Comparison of ENCODE assay signal across 1 cellular context in the genomic region with DNA sequence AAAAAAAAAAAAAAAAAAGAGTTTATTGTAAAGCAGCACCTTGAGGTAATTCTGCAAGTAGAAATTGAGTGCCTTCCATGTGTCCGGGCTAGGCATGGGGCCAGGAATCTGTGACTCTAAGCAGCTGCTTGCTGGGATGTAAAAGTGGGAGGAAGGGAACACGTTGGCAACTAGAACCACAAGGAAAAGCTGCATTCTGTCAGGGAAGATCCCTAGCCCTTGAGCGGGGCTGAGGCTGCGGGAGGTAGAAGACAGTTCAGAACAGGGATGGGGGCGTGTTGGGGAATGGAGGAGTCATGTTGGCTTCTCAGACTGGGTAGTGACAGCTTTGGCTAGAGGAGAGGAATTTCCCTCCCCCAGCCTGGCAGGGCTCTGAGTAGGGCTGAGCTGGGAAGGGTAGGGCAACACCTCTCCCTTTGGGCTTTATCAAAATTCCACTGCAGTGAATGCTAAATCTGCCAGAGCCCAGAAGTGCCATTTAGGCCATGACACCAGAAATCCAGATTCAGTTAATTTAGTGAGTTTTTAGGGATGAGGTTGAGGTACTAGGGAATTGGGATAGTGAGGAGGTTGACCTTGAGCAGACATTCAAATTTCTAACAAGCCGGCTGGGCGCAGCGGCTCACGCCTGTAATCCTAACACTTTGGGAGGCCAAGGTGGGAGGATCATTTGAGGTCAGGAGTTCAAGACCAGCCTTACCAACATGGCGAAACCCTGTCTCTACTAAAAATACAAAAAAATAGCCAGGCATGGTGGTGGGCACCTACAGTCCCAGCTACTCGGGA.
A peak's percentile ranks its signal among the peaks of the same experiment; 100 is the strongest.
TF ChIP-seq lines count a peak whose summit lies in the region.

No MANE protein-coding gene starts in this region.

TF ChIP-seq in HEK293, 187 proteins besides CTCF, POLR2A, EP300 and RAD21 (continued from another document):
- TF ChIP-seq ZFP37 (tag by site-specific recombination; IDR thresholded peaks at IDR 0.05) (peak; percentile 65; the same call in 1 of the 2 replicates), ZFHX2 (tag by site-specific recombination; conservative IDR thresholded peaks at IDR 0.05) (peak; percentile 50; the same call in 1 of the 2 replicates), ZBTB20 (tag by site-specific recombination; IDR thresholded peaks at IDR 0.05) (peak; percentile 83), SALL2 (tag by site-specific recombination; IDR thresholded peaks at IDR 0.05; ENCODE audit: borderline replicate concordance) (no peak), GLIS2 (tag by site-specific recombination; IDR thresholded peaks at IDR 0.05) (peak; percentile 5; the same call in 1 of the 2 replicates), GLIS1 (tag by site-specific recombination; IDR thresholded peaks at IDR 0.05) (peak; percentile 93), ZNF174 (tag by site-specific recombination; IDR thresholded peaks at IDR 0.05) (no peak), ZNF501 (tag by site-specific recombination; IDR thresholded peaks at IDR 0.05) (0 out of 2 replicates have a peak, but pooled peaks have one; percentile 45), ZNF146 (tag by site-specific recombination; IDR thresholded peaks at IDR 0.05) (no peak), SCRT2 (tag by site-specific recombination; IDR thresholded peaks at IDR 0.05) (no peak), BCL11B (tag by site-specific recombination; IDR thresholded peaks at IDR 0.05; ENCODE audit: low read depth) (no peak), WT1 (tag by site-specific recombination; IDR thresholded peaks at IDR 0.05) (peak; percentile 69), ZNF837 (tag by site-specific recombination; IDR thresholded peaks at IDR 0.05) (no peak), KLF8 (tag by site-specific recombination; IDR thresholded peaks at IDR 0.05) (no peak), ZNF747 (tag by site-specific recombination; IDR thresholded peaks at IDR 0.05) (no peak), ZNF266 (tag by site-specific recombination; IDR thresholded peaks at IDR 0.05; ENCODE audit: low read depth) (no peak), EGR2 (tag by site-specific recombination; IDR thresholded peaks at IDR 0.05; ENCODE audit: low read depth) (peak; percentile 24; the same call in 1 of the 2 replicates)
- TF ChIP-seq, protein P1, sequence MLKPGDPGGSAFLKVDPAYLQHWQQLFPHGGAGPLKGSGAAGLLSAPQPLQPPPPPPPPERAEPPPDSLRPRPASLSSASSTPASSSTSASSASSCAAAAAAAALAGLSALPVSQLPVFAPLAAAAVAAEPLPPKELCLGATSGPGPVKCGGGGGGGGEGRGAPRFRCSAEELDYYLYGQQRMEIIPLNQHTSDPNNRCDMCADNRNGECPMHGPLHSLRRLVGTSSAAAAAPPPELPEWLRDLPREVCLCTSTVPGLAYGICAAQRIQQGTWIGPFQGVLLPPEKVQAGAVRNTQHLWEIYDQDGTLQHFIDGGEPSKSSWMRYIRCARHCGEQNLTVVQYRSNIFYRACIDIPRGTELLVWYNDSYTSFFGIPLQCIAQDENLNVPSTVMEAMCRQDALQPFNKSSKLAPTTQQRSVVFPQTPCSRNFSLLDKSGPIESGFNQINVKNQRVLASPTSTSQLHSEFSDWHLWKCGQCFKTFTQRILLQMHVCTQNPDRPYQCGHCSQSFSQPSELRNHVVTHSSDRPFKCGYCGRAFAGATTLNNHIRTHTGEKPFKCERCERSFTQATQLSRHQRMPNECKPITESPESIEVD (tag by site-specific recombination; IDR thresholded peaks at IDR 0.05) = peak; percentile 61; the same call in 1 of the 2 replicates
- TF ChIP-seq, protein P2, sequence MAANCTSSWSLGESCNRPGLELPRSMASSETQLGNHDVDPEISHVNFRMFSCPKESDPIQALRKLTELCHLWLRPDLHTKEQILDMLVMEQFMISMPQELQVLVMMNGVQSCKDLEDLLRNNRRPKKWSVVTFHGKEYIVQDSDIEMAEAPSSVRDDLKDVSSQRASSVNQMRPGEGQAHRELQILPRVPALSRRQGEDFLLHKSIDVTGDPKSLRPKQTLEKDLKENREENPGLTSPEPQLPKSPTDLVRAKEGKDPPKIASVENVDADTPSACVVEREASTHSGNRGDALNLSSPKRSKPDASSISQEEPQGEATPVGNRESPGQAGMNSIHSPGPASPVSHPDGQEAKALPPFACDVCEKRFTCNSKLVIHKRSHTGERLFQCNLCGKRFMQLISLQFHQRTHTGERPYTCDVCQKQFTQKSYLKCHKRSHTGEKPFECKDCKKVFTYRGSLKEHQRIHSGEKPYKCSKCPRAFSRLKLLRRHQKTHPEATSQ (tag by site-specific recombination; IDR thresholded peaks at IDR 0.05) = no peak
- TF ChIP-seq, protein P3, sequence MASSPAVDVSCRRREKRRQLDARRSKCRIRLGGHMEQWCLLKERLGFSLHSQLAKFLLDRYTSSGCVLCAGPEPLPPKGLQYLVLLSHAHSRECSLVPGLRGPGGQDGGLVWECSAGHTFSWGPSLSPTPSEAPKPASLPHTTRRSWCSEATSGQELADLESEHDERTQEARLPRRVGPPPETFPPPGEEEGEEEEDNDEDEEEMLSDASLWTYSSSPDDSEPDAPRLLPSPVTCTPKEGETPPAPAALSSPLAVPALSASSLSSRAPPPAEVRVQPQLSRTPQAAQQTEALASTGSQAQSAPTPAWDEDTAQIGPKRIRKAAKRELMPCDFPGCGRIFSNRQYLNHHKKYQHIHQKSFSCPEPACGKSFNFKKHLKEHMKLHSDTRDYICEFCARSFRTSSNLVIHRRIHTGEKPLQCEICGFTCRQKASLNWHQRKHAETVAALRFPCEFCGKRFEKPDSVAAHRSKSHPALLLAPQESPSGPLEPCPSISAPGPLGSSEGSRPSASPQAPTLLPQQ (tag by site-specific recombination; IDR thresholded peaks at IDR 0.05) = 0 out of 2 replicates have a peak, but pooled peaks have one; percentile 28
- TF ChIP-seq, protein P4, sequence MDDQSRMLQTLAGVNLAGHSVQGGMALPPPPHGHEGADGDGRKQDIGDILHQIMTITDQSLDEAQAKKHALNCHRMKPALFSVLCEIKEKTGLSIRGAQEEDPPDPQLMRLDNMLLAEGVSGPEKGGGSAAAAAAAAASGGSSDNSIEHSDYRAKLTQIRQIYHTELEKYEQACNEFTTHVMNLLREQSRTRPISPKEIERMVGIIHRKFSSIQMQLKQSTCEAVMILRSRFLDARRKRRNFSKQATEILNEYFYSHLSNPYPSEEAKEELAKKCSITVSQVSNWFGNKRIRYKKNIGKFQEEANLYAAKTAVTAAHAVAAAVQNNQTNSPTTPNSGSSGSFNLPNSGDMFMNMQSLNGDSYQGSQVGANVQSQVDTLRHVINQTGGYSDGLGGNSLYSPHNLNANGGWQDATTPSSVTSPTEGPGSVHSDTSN (CRISPR knock-in tag; IDR thresholded peaks at IDR 0.05) = no peak
- TF ChIP-seq, protein P5, sequence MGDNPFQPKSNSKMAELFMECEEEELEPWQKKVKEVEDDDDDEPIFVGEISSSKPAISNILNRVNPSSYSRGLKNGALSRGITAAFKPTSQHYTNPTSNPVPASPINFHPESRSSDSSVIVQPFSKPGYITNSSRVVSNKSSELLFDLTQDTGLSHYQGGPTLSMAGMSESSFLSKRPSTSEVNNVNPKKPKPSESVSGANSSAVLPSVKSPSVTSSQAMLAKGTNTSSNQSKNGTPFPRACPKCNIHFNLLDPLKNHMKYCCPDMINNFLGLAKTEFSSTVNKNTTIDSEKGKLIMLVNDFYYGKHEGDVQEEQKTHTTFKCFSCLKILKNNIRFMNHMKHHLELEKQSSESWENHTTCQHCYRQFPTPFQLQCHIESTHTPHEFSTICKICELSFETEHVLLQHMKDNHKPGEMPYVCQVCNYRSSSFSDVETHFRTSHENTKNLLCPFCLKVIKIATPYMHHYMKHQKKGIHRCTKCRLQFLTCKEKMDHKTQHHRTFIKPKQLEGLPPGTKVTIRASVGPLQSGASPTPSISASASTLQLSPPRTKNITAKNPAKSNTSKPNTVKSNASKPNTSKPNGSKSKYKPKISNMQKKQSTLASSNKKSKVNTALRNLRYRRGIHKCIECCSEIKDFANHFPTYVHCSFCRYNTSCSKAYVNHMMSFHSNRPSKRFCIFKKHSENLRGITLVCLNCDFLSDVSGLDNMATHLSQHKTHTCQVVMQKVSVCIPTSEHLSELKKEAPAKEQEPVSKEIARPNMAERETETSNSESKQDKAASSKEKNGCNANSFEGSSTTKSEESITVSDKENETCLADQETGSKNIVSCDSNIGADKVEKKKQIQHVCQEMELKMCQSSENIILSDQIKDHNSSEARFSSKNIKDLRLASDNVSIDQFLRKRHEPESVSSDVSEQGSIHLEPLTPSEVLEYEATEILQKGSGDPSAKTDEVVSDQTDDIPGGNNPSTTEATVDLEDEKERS (tag by site-specific recombination; IDR thresholded peaks at IDR 0.05) = no peak
- TF ChIP-seq, protein P6, sequence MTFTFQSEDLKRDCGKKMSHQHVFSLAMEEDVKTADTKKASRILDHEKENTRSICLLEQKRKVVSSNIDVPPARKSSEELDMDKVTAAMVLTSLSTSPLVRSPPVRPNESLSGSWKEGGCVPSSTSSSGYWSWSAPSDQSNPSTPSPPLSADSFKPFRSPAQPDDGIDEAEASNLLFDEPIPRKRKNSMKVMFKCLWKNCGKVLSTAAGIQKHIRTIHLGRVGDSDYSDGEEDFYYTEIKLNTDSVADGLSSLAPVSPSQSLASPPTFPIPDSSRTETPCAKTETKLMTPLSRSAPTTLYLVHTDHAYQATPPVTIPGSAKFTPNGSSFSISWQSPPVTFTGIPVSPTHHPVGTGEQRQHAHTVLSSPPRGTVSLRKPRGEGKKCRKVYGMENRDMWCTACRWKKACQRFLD (tag by site-specific recombination; IDR thresholded peaks at IDR 0.05) = no peak
- TF ChIP-seq, protein P7, sequence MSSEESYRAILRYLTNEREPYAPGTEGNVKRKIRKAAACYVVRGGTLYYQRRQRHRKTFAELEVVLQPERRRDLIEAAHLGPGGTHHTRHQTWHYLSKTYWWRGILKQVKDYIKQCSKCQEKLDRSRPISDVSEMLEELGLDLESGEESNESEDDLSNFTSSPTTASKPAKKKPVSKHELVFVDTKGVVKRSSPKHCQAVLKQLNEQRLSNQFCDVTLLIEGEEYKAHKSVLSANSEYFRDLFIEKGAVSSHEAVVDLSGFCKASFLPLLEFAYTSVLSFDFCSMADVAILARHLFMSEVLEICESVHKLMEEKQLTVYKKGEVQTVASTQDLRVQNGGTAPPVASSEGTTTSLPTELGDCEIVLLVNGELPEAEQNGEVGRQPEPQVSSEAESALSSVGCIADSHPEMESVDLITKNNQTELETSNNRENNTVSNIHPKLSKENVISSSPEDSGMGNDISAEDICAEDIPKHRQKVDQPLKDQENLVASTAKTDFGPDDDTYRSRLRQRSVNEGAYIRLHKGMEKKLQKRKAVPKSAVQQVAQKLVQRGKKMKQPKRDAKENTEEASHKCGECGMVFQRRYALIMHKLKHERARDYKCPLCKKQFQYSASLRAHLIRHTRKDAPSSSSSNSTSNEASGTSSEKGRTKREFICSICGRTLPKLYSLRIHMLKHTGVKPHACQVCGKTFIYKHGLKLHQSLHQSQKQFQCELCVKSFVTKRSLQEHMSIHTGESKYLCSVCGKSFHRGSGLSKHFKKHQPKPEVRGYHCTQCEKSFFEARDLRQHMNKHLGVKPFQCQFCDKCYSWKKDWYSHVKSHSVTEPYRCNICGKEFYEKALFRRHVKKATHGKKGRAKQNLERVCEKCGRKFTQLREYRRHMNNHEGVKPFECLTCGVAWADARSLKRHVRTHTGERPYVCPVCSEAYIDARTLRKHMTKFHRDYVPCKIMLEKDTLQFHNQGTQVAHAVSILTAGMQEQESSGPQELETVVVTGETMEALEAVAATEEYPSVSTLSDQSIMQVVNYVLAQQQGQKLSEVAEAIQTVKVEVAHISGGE (tag by site-specific recombination; conservative IDR thresholded peaks at IDR 0.05; ENCODE audit: low read depth) = no peak
